In genomic region chr3:40615916-40616315, GRCh38 we compare ENCODE assay signal across 14 cellular contexts.
DNase-seq lines count a peak whose midpoint lies in the region; ATAC-seq and TF ChIP-seq lines count a peak whose summit lies in the region.
"Had no signal": no experiment of that assay in that cellular context is flagged by ENCODE, and none has a peak within 500 bp of the region (broad histone marks: within the 10 kb centered on the region; RNA-seq: fewer than 3 reads in every experiment).

No MANE protein-coding gene starts in this region.

- WGBS in right cardiac atrium, result 60% methylated on average over 8 of the region's 8 CpGs
- 80 to 89% methylated on average over 8 of the region's 8 CpGs for WGBS in sigmoid colon, 2 donors

- ATAC-seq in right cardiac atrium (peak in 1 of 2 donors; percentile 48), T-helper 17 cell (no peak), HG03097 (IDR thresholded peaks at IDR 0.05; ENCODE audit: low FRiP score, unreplicated experiment) (no peak)
- ATAC-seq: A549, sciatic nerve had no signal

- H3K9me3 ChIP-seq in WERI-Rb-1 (ENCODE audit: severe bottlenecking) (no peaks in the 10 kb centered on the region), right cardiac atrium (ENCODE audit: control insufficient read depth, low read length) (no peaks in the 10 kb centered on the region), sigmoid colon (no peaks in the 10 kb centered on the region), T-helper 17 cell (ENCODE audit: control insufficient read depth, low read length, poor library complexity, severe bottlenecking) (no peaks in the 10 kb centered on the region)
- H3K9me3 ChIP-seq: A549, tibial nerve had no signal

- no peaks in the 10 kb centered on the region for H3K36me3 ChIP-seq in WERI-Rb-1
- H3K36me3 ChIP-seq in sigmoid colon, result no peaks in the 10 kb centered on the region
- H3K36me3 ChIP-seq: tibial nerve had no signal

- TF ChIP-seq POLR2A in sigmoid colon (IDR thresholded peaks at IDR 0.05), result no peak

- peaks cover 4% of the 10 kb centered on the region for H3K36me3 Mint-ChIP-seq in T-helper 17 cell (ENCODE audit: low read depth)

- H3K4me1 ChIP-seq in right cardiac atrium (ENCODE audit: control insufficient read depth, insufficient read depth, low read length), result no peaks in the 10 kb centered on the region
- H3K4me1 ChIP-seq in sigmoid colon, result peaks cover 0 to 9% (median 8%) of the 10 kb centered on the region in 4 donors
- H3K4me1 ChIP-seq: A549 had no signal

- peak; percentile 47 for DNase-seq in NCI-H2171 treated with DMSO at 0.1 percent for 48 hours (lab: John Stamatoyannopoulos, UW)
- no peak for DNase-seq in NCI-H2171 (lab: John Stamatoyannopoulos, UW)
- DNase-seq in WERI-Rb-1, result peak; percentile 24
- DNase-seq in right cardiac atrium, result no peak
- no peak for DNase-seq in sigmoid colon
- DNase-seq in T-helper 17 cell, result no peak
- no peak for DNase-seq in effector CD4-positive, alpha-beta T cell
- DNase-seq: Calu3, NCI-H1930 had no signal

- TF ChIP-seq EP300 in sigmoid colon (IDR thresholded peaks at IDR 0.05), result no peak

- H3K27me3 Mint-ChIP-seq in T-helper 17 cell, result peaks cover 65% of the 10 kb centered on the region

- intact Hi-C loops in right cardiac atrium (cut with DNase I), result no loop called here
- intact Hi-C loops in sigmoid colon (cut with DNase I), result no loop called here

- H3K4me3 Mint-ChIP-seq in T-helper 17 cell, result no peak overlapping the region

- H3K27ac Mint-ChIP-seq in T-helper 17 cell, result no peak overlapping the region

- H3K4me3 ChIP-seq in WERI-Rb-1 (ENCODE audit: low read depth, low read length), result peak overlapping the region; percentile 82
- H3K4me3 ChIP-seq in right cardiac atrium (ENCODE audit: low read length), result peak overlapping the region; percentile 6
- H3K4me3 ChIP-seq in sigmoid colon, result peak overlapping the region in 3 of 4 donors; percentile 5 to 29 (median 27)
- H3K4me3 ChIP-seq: A549 had no signal

- TF ChIP-seq CTCF in WERI-Rb-1 (IDR thresholded peaks at IDR 0.05; ENCODE audit: low read depth, low read length), result no peak
- no peak for TF ChIP-seq CTCF in sigmoid colon (IDR thresholded peaks at IDR 0.05)

- no peaks in the 10 kb centered on the region for H3K27me3 ChIP-seq in WERI-Rb-1 (ENCODE audit: insufficient read depth, low read depth, severe bottlenecking)
- H3K27me3 ChIP-seq in right cardiac atrium (ENCODE audit: control insufficient read depth, insufficient read depth), result no peaks in the 10 kb centered on the region
- peaks cover 0 to 20% (median 0%) of the 10 kb centered on the region in 3 donors for H3K27me3 ChIP-seq in sigmoid colon
- H3K27me3 ChIP-seq: tibial nerve had no signal

- H3K4me1 Mint-ChIP-seq in T-helper 17 cell, result peaks cover 2% of the 10 kb centered on the region

- H3K27ac ChIP-seq in WERI-Rb-1 (peak overlapping the region; percentile 51), right cardiac atrium (ENCODE audit: low read length) (no peak overlapping the region), sigmoid colon (no peak overlapping the region)
- H3K27ac ChIP-seq: A549, RWPE1, tibial nerve had no signal

Comparison
In these comparisons a context has a peak if more than half of its experiments do, and no peak if none do; other contexts are left out.
1. DNase-seq: peak in NCI-H2171 treated with DMSO at 0.1 percent for 48 hours (single experiment) and WERI-Rb-1 (single experiment); none in NCI-H2171 (single experiment), right cardiac atrium (0 of 3), sigmoid colon (single experiment), T-helper 17 cell (0 of 3) and effector CD4-positive, alpha-beta T cell (single experiment).
2. H3K4me3 ChIP-seq: peak in every context shown above with its lines; median percentile 82 in WERI-Rb-1; 27 in sigmoid colon; 6 in right cardiac atrium.